ENCODE assay signal across 14 cellular contexts in the genomic region with DNA sequence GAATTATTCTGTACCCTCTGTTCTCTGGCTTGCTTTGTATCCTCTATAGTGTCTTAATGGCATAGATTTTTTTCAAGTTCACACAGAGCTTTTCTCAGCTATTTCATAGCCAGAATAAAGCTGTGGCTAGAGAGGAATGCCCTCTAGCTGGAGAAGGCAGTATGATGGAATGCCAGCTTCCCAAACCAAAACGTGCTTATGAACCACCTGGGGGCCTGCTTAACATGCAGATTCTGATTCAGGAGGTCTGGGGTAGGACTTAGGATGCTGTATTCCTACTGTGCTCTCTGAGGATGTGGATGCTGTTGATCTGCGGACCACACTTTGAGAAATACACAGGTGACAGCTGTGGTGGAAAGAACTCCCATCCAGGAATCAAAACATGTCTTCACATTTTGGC. TPM values are rescaled to one million over a fixed set of nuclear protein-coding genes. Genes with fewer than 3 reads are reported as not detected.
DNase-seq lines count a peak whose midpoint lies in the region; ATAC-seq and TF ChIP-seq lines count a peak whose summit lies in the region.
"Had no signal": no experiment of that assay in that cellular context is flagged by ENCODE, and none has a peak within 500 bp of the region (broad histone marks: within the 10 kb centered on the region; RNA-seq: fewer than 3 reads in every experiment).

No MANE protein-coding gene starts in this region.

- TF ChIP-seq RAD21 in IMR-90 (IDR thresholded peaks at IDR 0.05; ENCODE audit: low read length), result 0 out of 2 replicates have a peak, but pooled peaks have one; percentile 19

- H3K9me3 ChIP-seq in IMR-90 (ENCODE audit: control insufficient read depth, insufficient read depth, low read length), result no peaks in the 10 kb centered on the region
- no peaks in the 10 kb centered on the region for H3K9me3 ChIP-seq in mesenchymal stem cell (ENCODE audit: control insufficient read depth, low read length)
- H3K9me3 ChIP-seq: breast epithelium had no signal

- H3K18ac ChIP-seq in IMR-90 (ENCODE audit: low read depth, low read length) (no peak overlapping the region), mesenchymal stem cell (ENCODE audit: low read depth in 1 of 2, low read length in 2 of 2) (no peak overlapping the region)

- H3K9ac ChIP-seq in IMR-90 (ENCODE audit: low read depth, low read length) (no peak overlapping the region), mesenchymal stem cell (ENCODE audit: low read length) (no peak overlapping the region)

- H2AK5ac ChIP-seq in IMR-90 (ENCODE audit: low read depth, low read length) (no peak overlapping the region), mesenchymal stem cell (ENCODE audit: low read length, severe bottlenecking) (no peak overlapping the region)

- H3K14ac ChIP-seq in IMR-90 (replicated peaks; ENCODE audit: low read depth, low read length) (no peak overlapping the region), mesenchymal stem cell (ENCODE audit: low read length in 2 of 2) (no peak overlapping the region)

- H3K27me3 ChIP-seq in IMR-90 (ENCODE audit: control insufficient read depth, insufficient read depth, low read length), result peaks cover 2% of the 10 kb centered on the region
- H3K27me3 ChIP-seq in mesenchymal stem cell (ENCODE audit: control insufficient read depth in 1 of 2, insufficient read depth in 1 of 2, low read length in 2 of 2), result peaks cover 0 to 5% of the 10 kb centered on the region in 2 experiments
- H3K27me3 ChIP-seq: breast epithelium had no signal

- no peaks in the 10 kb centered on the region for H3K9me1 ChIP-seq in IMR-90 (ENCODE audit: insufficient read depth, low read length)

- no peak overlapping the region for H3K27ac ChIP-seq in IMR-90 (ENCODE audit: insufficient read depth, low read length)
- no peak overlapping the region for H3K27ac ChIP-seq in mesenchymal stem cell (ENCODE audit: low read length, poor library complexity, severe bottlenecking)
- H3K27ac ChIP-seq: breast epithelium had no signal

- H2BK15ac ChIP-seq in IMR-90 (ENCODE audit: low read depth, low read length) (no peak overlapping the region), mesenchymal stem cell (ENCODE audit: low read depth, poor library complexity, severe bottlenecking) (no peak overlapping the region)

- H3K4ac ChIP-seq in IMR-90 (ENCODE audit: low read depth, low read length), result no peak overlapping the region
- H3K4ac ChIP-seq in mesenchymal stem cell (ENCODE audit: low read depth in 1 of 2, low read length in 2 of 2), result no peak overlapping the region

- POLR2A ChIA-PET in IMR-90 (lab: Charles Lee; ENCODE audit: unreplicated experiment), result no interaction called here

- no peak overlapping the region for H3K23ac ChIP-seq in IMR-90 (ENCODE audit: low read depth, low read length)
- no peak overlapping the region for H3K23ac ChIP-seq in mesenchymal stem cell (ENCODE audit: low read length in 2 of 2)

- no peak overlapping the region for H4K5ac ChIP-seq in IMR-90 (ENCODE audit: low read depth, low read length)

- WGBS in IMR-90 (ENCODE audit: extremely low coverage in 2 of 2, insufficient read length in 1 of 2), 2 experiments, result no CpG with 5 or more reads among the region's 2 CpGs
- 21% methylated on average over 2 of the region's 2 CpGs for WGBS in mesenchymal stem cell

- H3K4me3 ChIP-seq in IMR-90 (ENCODE audit: insufficient read depth, low read depth, low read length) (no peak overlapping the region), choroid plexus epithelial cell (ENCODE audit: low read depth, low read length) (no peak overlapping the region), mesenchymal stem cell (ENCODE audit: insufficient read depth in 1 of 2, low read depth in 1 of 2, low read length in 2 of 2) (no peak overlapping the region)
- H3K4me3 ChIP-seq: breast epithelium had no signal

- peak; percentile 22 for DNase-seq in ELR (ENCODE audit: low read depth)
- DNase-seq in IMR-90, result no peak
- DNase-seq in choroid plexus epithelial cell (ENCODE audit: low read depth), result peak; percentile 21
- DNase-seq in mesenchymal stem cell, result no peak
- DNase-seq: activated CD4-positive, alpha-beta T cell treated with anti-CD3 and anti-CD28 coated beads, Interleukin-2, amount 50 U/mL, for 4 hours; CD4-positive, alpha-beta T cell; NCI-H1417 treated with DMSO at 0.1 percent for 48 hours; NCI-H526 treated with DMSO at 0.1 percent for 48 hours; occipital lobe; small intestine had no signal

- TF ChIP-seq CTCF in IMR-90 (conservative IDR thresholded peaks at IDR 0.05; ENCODE audit: low read depth, low read length) (0 out of 2 replicates have a peak, but pooled peaks have one; percentile 8), choroid plexus epithelial cell (conservative IDR thresholded peaks at IDR 0.05; ENCODE audit: low read depth, low read length) (peak; percentile 29)

- ATAC-seq in IMR-90 (ENCODE audit: low read depth) (no peak), HG02763 (IDR thresholded peaks at IDR 0.05; ENCODE audit: unreplicated experiment) (no peak), HG02759 (IDR thresholded peaks at IDR 0.05; ENCODE audit: unreplicated experiment) (no peak), HG02588 (IDR thresholded peaks at IDR 0.05; ENCODE audit: unreplicated experiment) (no peak)

- no peak overlapping the region for H4K91ac ChIP-seq in IMR-90 (ENCODE audit: insufficient read depth, low read depth, low read length)
- no peak overlapping the region for H4K91ac ChIP-seq in mesenchymal stem cell (ENCODE audit: low read length)

- H3K79me1 ChIP-seq in IMR-90 (ENCODE audit: low read depth in 1 of 2, low read length in 2 of 2) (no peaks in the 10 kb centered on the region), mesenchymal stem cell (replicated peaks; ENCODE audit: low read length, poor library complexity, severe bottlenecking) (no peaks in the 10 kb centered on the region)

- H3K56ac ChIP-seq in IMR-90 (ENCODE audit: extremely low read depth, insufficient read depth, low read length), result no peak overlapping the region

- H2AK9ac ChIP-seq in IMR-90 (replicated peaks; ENCODE audit: low read depth, low read length, poor library complexity), result no peak overlapping the region

- dilution Hi-C loops in IMR-90 (cut with HindIII; ENCODE audit: low sequenced_read_pairs, unreplicated experiment), result no loop called here

- in situ Hi-C loops in IMR-90 (cut with MboI; ENCODE audit: low sequenced_read_pairs), result loop anchor here (5.0 kb wide), 2 partner anchors 107 to 167 kb away; no protein-coding TSS in a partner anchor

- TF ChIP-seq POLR2A in IMR-90 (IDR thresholded peaks at IDR 0.05; ENCODE audit: low read depth, low read length), result no peak

- no TSS peak for BruUV-seq in IMR-90 (replicated peaks; lab: Mats Ljungman, UMichigan)

- H4K20me1 ChIP-seq in IMR-90 (ENCODE audit: insufficient read depth, low read length), result no peaks in the 10 kb centered on the region

- CTCF ChIA-PET in IMR-90 (lab: Yijun Ruan, JAX), result interaction anchor here (0.9 to 2.8 kb wide), 6 partner anchors 18 to 336 kb away, joined by 3 to 15 read pairs (median 7); no protein-coding TSS in a partner anchor

- no peak overlapping the region for H2BK120ac ChIP-seq in IMR-90 (ENCODE audit: low read depth, low read length)
- H2BK120ac ChIP-seq in mesenchymal stem cell (ENCODE audit: low read depth, low read length), result no peak overlapping the region

- H3K36me3 ChIP-seq in IMR-90 (ENCODE audit: control insufficient read depth, insufficient read depth, low read length) (no peaks in the 10 kb centered on the region), mesenchymal stem cell (ENCODE audit: control insufficient read depth in 1 of 2, insufficient read depth in 2 of 2, low read depth in 1 of 2, low read length in 2 of 2) (no peaks in the 10 kb centered on the region)
- H3K36me3 ChIP-seq: breast epithelium had no signal

- no peak overlapping the region for H2BK12ac ChIP-seq in mesenchymal stem cell (ENCODE audit: low read length in 2 of 2)

- H2AFZ ChIP-seq in IMR-90 (replicated peaks; ENCODE audit: low read length, poor library complexity) (no peak overlapping the region), mesenchymal stem cell (ENCODE audit: low read depth, low read length) (no peak overlapping the region)

- H2BK20ac ChIP-seq in IMR-90 (ENCODE audit: low read depth, low read length), result no peak overlapping the region

- H2BK5ac ChIP-seq in IMR-90 (ENCODE audit: low read depth, low read length, poor library complexity, severe bottlenecking), result no peak overlapping the region
- H2BK5ac ChIP-seq in mesenchymal stem cell (ENCODE audit: low read depth, low read length, poor library complexity, severe bottlenecking), result no peak overlapping the region

- intact Hi-C loops in IMR-90 (cut with micrococcal nuclease), result loop anchor here (1.0 to 5.0 kb wide), 5 partner anchors 49 to 335 kb away; partner anchors contain the start of gene DPYSL3

- no peak overlapping the region for H3K4me2 ChIP-seq in IMR-90 (ENCODE audit: low read depth, low read length)
- no peak overlapping the region for H3K4me2 ChIP-seq in mesenchymal stem cell (ENCODE audit: low read length, poor library complexity, severe bottlenecking)

- H3K4me1 ChIP-seq in IMR-90 (ENCODE audit: control insufficient read depth, insufficient read depth, low read length), result no peaks in the 10 kb centered on the region
- no peaks in the 10 kb centered on the region for H3K4me1 ChIP-seq in mesenchymal stem cell (ENCODE audit: control insufficient read depth, insufficient read depth, low read depth, low read length)

- H4K8ac ChIP-seq in IMR-90 (ENCODE audit: low read depth in 2 of 2, low read length in 2 of 2), result no peak overlapping the region
- peak overlapping the region; percentile 4 for H4K8ac ChIP-seq in mesenchymal stem cell (ENCODE audit: low read length)

TF ChIP-seq in IMR-90, 13 proteins besides CTCF, POLR2A, EP300 and RAD21:
- TF ChIP-seq RFX5 (IDR thresholded peaks at IDR 0.05; ENCODE audit: low read depth, low read length), result no peak
- no peak for TF ChIP-seq ELK1 (IDR thresholded peaks at IDR 0.05; ENCODE audit: borderline replicate concordance, low read depth, low read length)
- no peak for TF ChIP-seq BHLHE40 (IDR thresholded peaks at IDR 0.05; ENCODE audit: low read depth, low read length)
- TF ChIP-seq SMC3 (IDR thresholded peaks at IDR 0.05; ENCODE audit: low read depth, low read length), result no peak

RNA-seq across cellular contexts. Expression of gene DPYSL3, which starts 49.9 kb away (rescaled TPM):
- 46.1 and 50.2 TPM in 2 replicates for total RNA-seq in IMR-90 (2012; rRNA removed)
- 60.9 and 66.4 TPM in 2 replicates for polyA plus RNA-seq in IMR-90 (2012; rRNA removed)
- polyA plus RNA-seq in IMR-90 (2012; cell fraction: cytosol; rRNA removed), result 31.1 and 32.6 TPM in 2 replicates
- 34.6 and 103 TPM in 2 replicates for polyA plus RNA-seq in IMR-90 (2012; cell fraction: nucleus; rRNA removed; ENCODE audit: low replicate concordance)
- polyA plus RNA-seq in mesenchymal stem cell (2013, experiment 1 of 2), result 27.3 TPM
- 26.8 TPM for polyA plus RNA-seq in mesenchymal stem cell (2013, experiment 2 of 2)
- total RNA-seq: CD4-positive, alpha-beta T cell had no signal

Comparison
In these comparisons a context has a peak if more than half of its experiments do, and no peak if none do; other contexts are left out.
1. DNase-seq: peak in ELR (single experiment) and choroid plexus epithelial cell (single experiment); none in IMR-90 (single experiment) and mesenchymal stem cell (single experiment).